ENCODE assay signal across 23 cellular contexts in genomic region chr7:136527554-136527953, GRCh38.
"Had no signal": no experiment of that assay in that cellular context is flagged by ENCODE, and none has a peak within 500 bp of the region (broad histone marks: within the 10 kb centered on the region; RNA-seq: fewer than 3 reads in every experiment).

No MANE protein-coding gene starts in this region.

- FAIRE-seq: HepG2, K562 had no signal

- H3K4me1 Mint-ChIP-seq: IgD-negative memory B cell had no signal

- H3K27me3 Mint-ChIP-seq: IgD-negative memory B cell had no signal

- H3K9me3 ChIP-seq: SJSA1 had no signal

- H3K27me3 ChIP-seq: SJSA1 had no signal

- DNase-seq: Kasumi-1, MM.1S, NCI-H1092 treated with DMSO at 0.1 percent for 48 hours, NCI-H1436, NCI-H187, NCI-H2029, NCI-H2081 treated with DMSO at 0.1 percent for 48 hours, NCI-H2171, NCI-H226, NCI-H446, NCI-H510A, NCI-H524 treated with DMSO at 0.1 percent for 48 hours, NCI-H69, NCI-H774, Right ventricle myocardium superior, RPMI8226, SIG-M5 had no signal

- H3K27ac ChIP-seq: KMS-11, SK-N-MC had no signal

- H3K4me3 ChIP-seq: K562, SJSA1, SK-N-MC had no signal

- H3K36me3 ChIP-seq: SJSA1 had no signal

- ATAC-seq: HepG2, K562 had no signal

- H3K36me3 Mint-ChIP-seq: IgD-negative memory B cell had no signal

- H3K4me2 ChIP-seq: KMS-11 had no signal

- H3K9ac ChIP-seq: KMS-11 had no signal

- H3K4me3 Mint-ChIP-seq: IgD-negative memory B cell had no signal

- H3K27ac Mint-ChIP-seq: IgD-negative memory B cell had no signal
